ENCODE assay signal across 7 cellular contexts in genomic region chr13:70390064-70390463, GRCh38.
"Had no signal": no experiment of that assay in that cellular context is flagged by ENCODE, and none has a peak within 500 bp of the region (broad histone marks: within the 10 kb centered on the region; RNA-seq: fewer than 3 reads in every experiment).

No MANE protein-coding gene starts in this region.

- DNase-seq: H9, HCEC 1CT, HFFc6, IMR-90, KG1 had no signal

- H3K27ac Mint-ChIP-seq: GM23338, HFFc6 had no signal

- H3K4me3 Mint-ChIP-seq: GM23338, H9, HFFc6 had no signal

- ATAC-seq: GM23338, K562 had no signal
